ENCODE assay signal across 8 cellular contexts in genomic region chr6:25490018-25490865, GRCh38.
DNase-seq lines count a peak whose midpoint lies in the region; ATAC-seq and TF ChIP-seq lines count a peak whose summit lies in the region.

No MANE protein-coding gene starts in this region.

- H3K27me3 Mint-ChIP-seq in activated T-cell treated with anti-CD3 and anti-CD28 coated beads, Interleukin-2, amount 50 U/mL, for 72 hours (ENCODE audit: low read depth), result no peaks in the 10 kb centered on the region
- H3K27me3 Mint-ChIP-seq in neural progenitor cell (ENCODE audit: insufficient read depth, low read depth), result peaks cover 2% of the 10 kb centered on the region

- ATAC-seq in GM21576 (IDR thresholded peaks at IDR 0.05; ENCODE audit: unreplicated experiment), result peak; percentile 81
- ATAC-seq in activated T-cell treated with anti-CD3 and anti-CD28 coated beads, Interleukin-2, amount 50 U/mL, for 72 hours (replicated peaks in 1 of 2), result peak; percentile 84 to 87

- no peak overlapping the region for H2AFZ ChIP-seq in neural progenitor cell (replicated peaks)

- TF ChIP-seq CTCF in LNCAP (IDR thresholded peaks at IDR 0.05) (peak; percentile 76), Peyer's patch (IDR thresholded peaks at IDR 0.05) (peak; percentile 57 to 93 (median 86)), neural progenitor cell (IDR thresholded peaks at IDR 0.05) (peak; percentile 90)

- no peak for TF ChIP-seq POLR2A in Peyer's patch (IDR thresholded peaks at IDR 0.05)

- no peak overlapping the region for H3K27ac ChIP-seq in Peyer's patch
- H3K27ac ChIP-seq in neural progenitor cell, result no peak overlapping the region

- H3K4me1 Mint-ChIP-seq in activated T-cell treated with anti-CD3 and anti-CD28 coated beads, Interleukin-2, amount 50 U/mL, for 72 hours (ENCODE audit: low read depth), result peaks cover 7% of the 10 kb centered on the region
- peaks cover 26% of the 10 kb centered on the region for H3K4me1 Mint-ChIP-seq in neural progenitor cell

- H3K9me3 ChIP-seq in Peyer's patch, result no peaks in the 10 kb centered on the region
- no peaks in the 10 kb centered on the region for H3K9me3 ChIP-seq in neural progenitor cell (ENCODE audit: low read depth)

- in situ Hi-C loops in Caki2 (cut with HindIII; ENCODE audit: low pct_unique_long_range_greater_than_20kb, low sequenced_read_pairs), result no loop called here

- H3F3A ChIP-seq in neural progenitor cell (ENCODE audit: low read depth), result no peaks in the 10 kb centered on the region

- no peak overlapping the region for H3K9ac ChIP-seq in neural progenitor cell

- no peak overlapping the region for H3K4me2 ChIP-seq in neural progenitor cell

- H3K4me3 ChIP-seq in Peyer's patch, result no peak overlapping the region
- no peak overlapping the region for H3K4me3 ChIP-seq in neural progenitor cell

- no peak overlapping the region for H3K27ac Mint-ChIP-seq in activated T-cell treated with anti-CD3 and anti-CD28 coated beads, Interleukin-2, amount 50 U/mL, for 72 hours
- no peak overlapping the region for H3K27ac Mint-ChIP-seq in neural progenitor cell

- no peaks in the 10 kb centered on the region for H3K79me2 ChIP-seq in neural progenitor cell (ENCODE audit: low read depth)

- H3K4me1 ChIP-seq in Peyer's patch (no peaks in the 10 kb centered on the region), neural progenitor cell (peaks cover 4% of the 10 kb centered on the region)

- H3K9me3 Mint-ChIP-seq in activated T-cell treated with anti-CD3 and anti-CD28 coated beads, Interleukin-2, amount 50 U/mL, for 72 hours, result no peaks in the 10 kb centered on the region
- H3K9me3 Mint-ChIP-seq in neural progenitor cell, result no peaks in the 10 kb centered on the region

- H3K36me3 ChIP-seq in Peyer's patch (peaks cover 0 to 13% (median 0%) of the 10 kb centered on the region in 3 donors), neural progenitor cell (no peaks in the 10 kb centered on the region)

- no peaks in the 10 kb centered on the region for H4K20me1 ChIP-seq in neural progenitor cell (ENCODE audit: low read depth)

- no peak overlapping the region for H3K4me3 Mint-ChIP-seq in activated T-cell treated with anti-CD3 and anti-CD28 coated beads, Interleukin-2, amount 50 U/mL, for 72 hours
- H3K4me3 Mint-ChIP-seq in neural progenitor cell, result no peak overlapping the region

- no peaks in the 10 kb centered on the region for H3K36me3 Mint-ChIP-seq in activated T-cell treated with anti-CD3 and anti-CD28 coated beads, Interleukin-2, amount 50 U/mL, for 72 hours (ENCODE audit: insufficient read depth in 2 of 2)
- no peaks in the 10 kb centered on the region for H3K36me3 Mint-ChIP-seq in neural progenitor cell

- H3K27me3 ChIP-seq in Peyer's patch, result no peaks in the 10 kb centered on the region
- no peaks in the 10 kb centered on the region for H3K27me3 ChIP-seq in neural progenitor cell

- peak; percentile 80 for DNase-seq in Caki2 (ENCODE audit: low read depth)
- peak; percentile 66 to 91 (median 69) for DNase-seq in Peyer's patch
- peak; percentile 66 to 72 for DNase-seq in activated T-cell treated with anti-CD3 and anti-CD28 coated beads, Interleukin-2, amount 50 U/mL, for 72 hours
- DNase-seq in fibroblast of peridontal ligament (ENCODE audit: extremely low read depth), result peak; percentile 91
- peak; percentile 91 for DNase-seq in neural progenitor cell (ENCODE audit: low spot score)
- peak; percentile 80 for DNase-seq in stromal cell of bone marrow (ENCODE audit: low read depth)
